ENCODE assay signal across 1 cellular context in the genomic region with DNA sequence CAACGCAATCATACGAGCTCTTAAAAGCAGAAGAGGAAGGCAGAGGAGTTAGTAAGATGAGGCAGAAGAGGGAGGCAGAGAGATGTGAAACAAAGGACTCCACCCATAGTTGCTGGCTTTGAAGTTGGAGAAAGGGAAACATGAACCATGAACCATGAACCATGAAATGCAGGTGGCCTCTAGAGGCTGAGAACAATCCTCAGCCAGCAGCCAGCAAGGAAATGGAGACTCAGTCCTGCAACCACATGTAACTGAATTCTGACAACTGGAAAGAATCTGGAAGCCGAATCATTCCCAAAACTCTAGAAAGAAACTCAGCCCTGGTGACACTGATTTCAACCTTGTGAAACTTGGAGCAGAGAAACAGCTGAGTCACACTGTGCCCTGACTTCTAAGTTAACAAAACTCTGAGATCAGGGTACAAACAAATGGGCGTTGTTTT.
TF ChIP-seq lines count a peak whose summit lies in the region.

No MANE protein-coding gene starts in this region.

TF ChIP-seq in K562, 482 proteins besides CTCF, POLR2A, EP300 and RAD21 (continued from another document):
- TF ChIP-seq ZBTB34 (CRISPR knock-in tag; IDR thresholded peaks at IDR 0.05) (no peak), ZFP36 (IDR thresholded peaks at IDR 0.05; ENCODE audit: low read depth, low read length, partially characterized antibody) (no peak), HOMEZ (CRISPR knock-in tag; IDR thresholded peaks at IDR 0.05) (no peak), RB1 (IDR thresholded peaks at IDR 0.05; ENCODE audit: low read depth) (no peak), SAFB2 (IDR thresholded peaks at IDR 0.05; ENCODE audit: borderline replicate concordance, low read depth, low read length, severe bottlenecking) (no peak), MEIS2 (IDR thresholded peaks at IDR 0.05; ENCODE audit: partially characterized antibody) (no peak), NFATC3 (IDR thresholded peaks at IDR 0.05) (no peak), CTBP1 (IDR thresholded peaks at IDR 0.05; ENCODE audit: borderline replicate concordance) (peak; percentile 68; the same call in 1 of the 2 replicates), NBN (IDR thresholded peaks at IDR 0.05; ENCODE audit: low read depth) (peak; percentile 80; the same call in 1 of the 2 replicates), ZNF133 (CRISPR knock-in tag; IDR thresholded peaks at IDR 0.05) (no peak), ESRRB (CRISPR knock-in tag; IDR thresholded peaks at IDR 0.05; ENCODE audit: borderline replicate concordance) (no peak), ZKSCAN8 (CRISPR knock-in tag; IDR thresholded peaks at IDR 0.05) (0 out of 2 replicates have a peak, but pooled peaks have one; percentile 29), RBM25 (IDR thresholded peaks at IDR 0.05; ENCODE audit: low read depth, low read length, severe bottlenecking) (no peak), SPI1 (IDR thresholded peaks at IDR 0.05; ENCODE audit: borderline replicate concordance, low read depth, low read length) (peak; percentile 36; the same call in 1 of the 2 replicates), SETDB1 (IDR thresholded peaks at IDR 0.05; ENCODE audit: low read length) (no peak), GTF2E2 (tag; IDR thresholded peaks at IDR 0.05) (0 out of 2 replicates have a peak, but pooled peaks have one; percentile 28), CBX3 (IDR thresholded peaks at IDR 0.05; ENCODE audit: borderline replicate concordance in 1 of 2, low read length in 2 of 2) (no peak), NCOA6 (IDR thresholded peaks at IDR 0.05) (no peak), STAG1 (CRISPR knock-in tag; IDR thresholded peaks at IDR 0.05; ENCODE audit: borderline replicate concordance) (no peak), BACH1 (tag; IDR thresholded peaks at IDR 0.05) (peak; percentile 87), PCBP2 (IDR thresholded peaks at IDR 0.05; ENCODE audit: low read depth, low read length, poor library complexity, severe bottlenecking) (no peak), MAFF (IDR thresholded peaks at IDR 0.05; ENCODE audit: low read length) (peak; percentile 84), MITF (IDR thresholded peaks at IDR 0.05) (no peak), TCF7 (IDR thresholded peaks at IDR 0.05; ENCODE audit: borderline replicate concordance) (peak; percentile 84), MAFK (IDR thresholded peaks at IDR 0.05; ENCODE audit: low read length) (peak; percentile 79), ATF7 (IDR thresholded peaks at IDR 0.05) (peak; percentile 23; the same call in 1 of the 2 replicates), SMARCC2 (IDR thresholded peaks at IDR 0.05; ENCODE audit: low read depth) (0 out of 2 replicates have a peak, but pooled peaks have one; percentile 43), STAT5B (CRISPR knock-in tag; IDR thresholded peaks at IDR 0.05) (no peak), MBD2 (IDR thresholded peaks at IDR 0.05; ENCODE audit: borderline replicate concordance, low read depth) (no peak), ESRRA (IDR thresholded peaks at IDR 0.05; ENCODE audit: borderline replicate concordance, low read depth) (0 out of 2 replicates have a peak, but pooled peaks have one; percentile 54), RBBP5 (IDR thresholded peaks at IDR 0.05; ENCODE audit: borderline replicate concordance, insufficient read depth, low read length, poor library complexity, severe bottlenecking) (peak; percentile 52)
- TF ChIP-seq, protein P1, sequence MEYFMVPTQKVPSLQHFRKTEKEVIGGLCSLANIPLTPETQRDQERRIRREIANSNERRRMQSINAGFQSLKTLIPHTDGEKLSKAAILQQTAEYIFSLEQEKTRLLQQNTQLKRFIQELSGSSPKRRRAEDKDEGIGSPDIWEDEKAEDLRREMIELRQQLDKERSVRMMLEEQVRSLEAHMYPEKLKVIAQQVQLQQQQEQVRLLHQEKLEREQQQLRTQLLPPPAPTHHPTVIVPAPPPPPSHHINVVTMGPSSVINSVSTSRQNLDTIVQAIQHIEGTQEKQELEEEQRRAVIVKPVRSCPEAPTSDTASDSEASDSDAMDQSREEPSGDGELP (CRISPR knock-in tag; IDR thresholded peaks at IDR 0.05; ENCODE audit: borderline replicate concordance): no peak
- TF ChIP-seq, protein P2, sequence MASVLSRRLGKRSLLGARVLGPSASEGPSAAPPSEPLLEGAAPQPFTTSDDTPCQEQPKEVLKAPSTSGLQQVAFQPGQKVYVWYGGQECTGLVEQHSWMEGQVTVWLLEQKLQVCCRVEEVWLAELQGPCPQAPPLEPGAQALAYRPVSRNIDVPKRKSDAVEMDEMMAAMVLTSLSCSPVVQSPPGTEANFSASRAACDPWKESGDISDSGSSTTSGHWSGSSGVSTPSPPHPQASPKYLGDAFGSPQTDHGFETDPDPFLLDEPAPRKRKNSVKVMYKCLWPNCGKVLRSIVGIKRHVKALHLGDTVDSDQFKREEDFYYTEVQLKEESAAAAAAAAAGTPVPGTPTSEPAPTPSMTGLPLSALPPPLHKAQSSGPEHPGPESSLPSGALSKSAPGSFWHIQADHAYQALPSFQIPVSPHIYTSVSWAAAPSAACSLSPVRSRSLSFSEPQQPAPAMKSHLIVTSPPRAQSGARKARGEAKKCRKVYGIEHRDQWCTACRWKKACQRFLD (CRISPR knock-in tag; IDR thresholded peaks at IDR 0.05): no peak
TF ChIP-seq in K562: peak in this region for 40.
